In genomic region chr2:43389581-43390466, GRCh38 we compare ENCODE assay signal across 25 cellular contexts.
DNase-seq lines count a peak whose midpoint lies in the region; ATAC-seq, FAIRE-seq and TF ChIP-seq lines count a peak whose summit lies in the region.
"Had no signal": no experiment of that assay in that cellular context is flagged by ENCODE, and none has a peak within 500 bp of the region (broad histone marks: within the 10 kb centered on the region; RNA-seq: fewer than 3 reads in every experiment).

No MANE protein-coding gene starts in this region.

- no peak for TF ChIP-seq CTCF in PC-3 (conservative IDR thresholded peaks at IDR 0.05; ENCODE audit: low read depth, low read length)
- TF ChIP-seq CTCF in left lung (IDR thresholded peaks at IDR 0.05), result no peak

- FAIRE-seq in urothelium cell line (lab: Jason Lieb, UNC), result peak; percentile 5
- FAIRE-seq: G401.6 had no signal

- H3K4me2 ChIP-seq in PC-3 (ENCODE audit: low read length), result peak overlapping the region; percentile 35; the same call in 1 of the 2 replicates
- H3K4me2 ChIP-seq: SK-N-SH had no signal

- no peaks in the 10 kb centered on the region for H3K9me3 ChIP-seq in PC-3 (ENCODE audit: low read length)
- H3K9me3 ChIP-seq in left lung, result no peaks in the 10 kb centered on the region
- H3K9me3 ChIP-seq: right atrium auricular region, SK-N-SH, spleen had no signal

- POLR2A ChIA-PET in PC-3 (lab: Charles Lee; ENCODE audit: unreplicated experiment), result interaction anchor here (0.6 kb wide), 1 partner anchor 137 kb away, joined by 3 read pairs; no protein-coding TSS in a partner anchor

- no TSS peak for BruUV-seq in PC-3 (replicated peaks; lab: Mats Ljungman, UMichigan)

- H3K9me2 ChIP-seq in PC-3 (replicated peaks; ENCODE audit: low read length), result no peaks in the 10 kb centered on the region
- H3K9me2 ChIP-seq: SK-N-SH had no signal

- H4K20me1 ChIP-seq in PC-3 (ENCODE audit: low read length), result no peaks in the 10 kb centered on the region

- H3K36me3 ChIP-seq in PC-3 (ENCODE audit: low read depth, low read length), result no peaks in the 10 kb centered on the region
- no peaks in the 10 kb centered on the region for H3K36me3 ChIP-seq in left lung
- H3K36me3 ChIP-seq: right atrium auricular region, WERI-Rb-1 had no signal

- H3K27me3 ChIP-seq in PC-3 (ENCODE audit: low read length), result no peaks in the 10 kb centered on the region
- H3K27me3 ChIP-seq in left lung, result no peaks in the 10 kb centered on the region
- H3K27me3 ChIP-seq: right atrium auricular region, spleen had no signal

- DNase-seq in HT-29 (ENCODE audit: low spot score) (peak; percentile 26), PC-3 (no peak), left lung (no peak), urothelium cell line (ENCODE audit: low spot score) (no peak)
- DNase-seq: activated CD4-positive, alpha-beta T cell treated with anti-CD3 and anti-CD28 coated beads, Interleukin-2, amount 10 ng/mL, durations not matched to agents 7 days and 5 days; CD4-positive, alpha-beta memory T cell; DMS153; KBM-7; mesendoderm; MM.1S; naive thymus-derived CD4-positive, alpha-beta T cell; NCI-H1436; NCI-H524; SK-N-SH; spleen; stimulated activated CD4-positive, alpha-beta T cell treated with anti-CD3 and anti-CD28 coated beads, Interleukin-4, amount 100 ng/mL, for 24 hours; stimulated activated naive CD4-positive, alpha-beta T cell; WERI-Rb-1 had no signal

- H3K27ac ChIP-seq in PC-3 (ENCODE audit: low read length) (no peak overlapping the region), left lung (no peak overlapping the region)
- H3K27ac ChIP-seq: epithelial cell of prostate, RWPE1, WERI-Rb-1 had no signal

- intact Hi-C loops in PC-3 (cut with micrococcal nuclease) (no loop called here), left lung (cut with DNase I) (no loop called here)

- no peaks in the 10 kb centered on the region for H3F3A ChIP-seq in PC-3 (ENCODE audit: low read length, unreplicated experiment)

- H3K79me2 ChIP-seq in PC-3 (ENCODE audit: low read length), result no peaks in the 10 kb centered on the region

- no peak overlapping the region for H2AFZ ChIP-seq in PC-3 (ENCODE audit: low read length)

- CTCF ChIA-PET in PC-3 (lab: Charles Lee), result interaction anchor here (0.6 kb wide), 1 partner anchor 96 kb away, joined by 3 read pairs; no protein-coding TSS in a partner anchor

- ATAC-seq in PC-3 (peak; percentile 82), left lung (peak; percentile 35), HG03045 (IDR thresholded peaks at IDR 0.05; ENCODE audit: unreplicated experiment) (no peak), GM19452 (IDR thresholded peaks at IDR 0.05; ENCODE audit: unreplicated experiment) (no peak), HG03442 (IDR thresholded peaks at IDR 0.05; ENCODE audit: unreplicated experiment) (no peak)
- ATAC-seq: naive thymus-derived CD4-positive, alpha-beta T cell had no signal

- peaks cover 26% of the 10 kb centered on the region for H3K4me1 ChIP-seq in PC-3 (ENCODE audit: insufficient read depth, low read length)
- H3K4me1 ChIP-seq in left lung, result peaks cover 8 to 19% of the 10 kb centered on the region in 2 donors

- H3K4me3 ChIP-seq in PC-3 (ENCODE audit: low read length) (no peak overlapping the region), left lung (no peak overlapping the region)
- H3K4me3 ChIP-seq: right atrium auricular region, spleen had no signal

- no peak overlapping the region for H3K9ac ChIP-seq in PC-3 (ENCODE audit: low read length)
- H3K9ac ChIP-seq: SK-N-SH had no signal

Comparison
In these comparisons a context has a peak if more than half of its experiments do, and no peak if none do; other contexts are left out.
1. ATAC-seq: peak in PC-3 (single experiment) and left lung (single experiment); none in HG03045 (single experiment), GM19452 (single experiment) and HG03442 (single experiment).